Comparison of ENCODE assay signal across 1 cellular context in the genomic region with DNA sequence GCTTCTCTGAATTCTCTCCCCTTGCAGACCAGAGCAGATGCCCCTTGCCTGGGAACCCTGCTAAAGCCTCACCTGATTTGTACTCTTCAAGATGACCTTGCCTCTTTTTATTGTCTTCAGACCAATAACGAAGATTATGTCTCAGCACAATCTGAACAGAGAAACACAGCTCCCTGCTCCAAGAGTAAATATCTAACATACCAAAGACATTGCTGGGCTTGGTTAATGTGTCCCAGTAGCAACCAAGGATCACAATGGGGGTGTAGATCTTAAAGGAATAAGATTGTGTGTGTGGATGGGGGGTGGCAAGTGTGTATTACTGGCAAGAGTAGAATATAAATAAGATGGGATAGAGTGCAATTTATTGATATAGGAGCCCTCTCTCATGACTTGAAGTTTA.
TF ChIP-seq lines count a peak whose summit lies in the region.

No MANE protein-coding gene starts in this region.

TF ChIP-seq in IMR-90, 13 proteins besides CTCF, POLR2A, EP300 and RAD21:
- TF ChIP-seq RFX5 (IDR thresholded peaks at IDR 0.05; ENCODE audit: low read depth, low read length) (no peak), MXI1 (IDR thresholded peaks at IDR 0.05; ENCODE audit: borderline replicate concordance, low read depth, low read length) (no peak), RCOR1 (IDR thresholded peaks at IDR 0.05; ENCODE audit: insufficient replicate concordance, low read length) (no peak), FOS (IDR thresholded peaks at IDR 0.05; ENCODE audit: low read depth, low read length) (no peak), BHLHE40 (IDR thresholded peaks at IDR 0.05; ENCODE audit: low read depth, low read length) (no peak), SMC3 (IDR thresholded peaks at IDR 0.05; ENCODE audit: low read depth, low read length) (no peak), CEBPB (IDR thresholded peaks at IDR 0.05; ENCODE audit: low read depth, low read length) (no peak), CHD1 (IDR thresholded peaks at IDR 0.05; ENCODE audit: low read depth, low read length) (no peak), ELK1 (IDR thresholded peaks at IDR 0.05; ENCODE audit: borderline replicate concordance, low read depth, low read length) (no peak), MAFK (IDR thresholded peaks at IDR 0.05; ENCODE audit: low read depth, low read length) (no peak), NFE2L2 (IDR thresholded peaks at IDR 0.05; ENCODE audit: low read depth, low read length) (no peak), MAZ (IDR thresholded peaks at IDR 0.05; ENCODE audit: borderline replicate concordance, low read depth, low read length) (no peak)
- TF ChIP-seq, protein P1, sequence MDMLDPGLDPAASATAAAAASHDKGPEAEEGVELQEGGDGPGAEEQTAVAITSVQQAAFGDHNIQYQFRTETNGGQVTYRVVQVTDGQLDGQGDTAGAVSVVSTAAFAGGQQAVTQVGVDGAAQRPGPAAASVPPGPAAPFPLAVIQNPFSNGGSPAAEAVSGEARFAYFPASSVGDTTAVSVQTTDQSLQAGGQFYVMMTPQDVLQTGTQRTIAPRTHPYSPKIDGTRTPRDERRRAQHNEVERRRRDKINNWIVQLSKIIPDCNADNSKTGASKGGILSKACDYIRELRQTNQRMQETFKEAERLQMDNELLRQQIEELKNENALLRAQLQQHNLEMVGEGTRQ (IDR thresholded peaks at IDR 0.05; ENCODE audit: low read depth, low read length), result no peak
